8 cellular contexts compared by ENCODE assay signal in genomic region chr12:61993734-61994345, GRCh38.
DNase-seq lines count a peak whose midpoint lies in the region; ATAC-seq, FAIRE-seq and TF ChIP-seq lines count a peak whose summit lies in the region.

No MANE protein-coding gene starts in this region.

- DNase-seq in DMS153 treated with DMSO at 0.1 percent for 48 hours (lab: John Stamatoyannopoulos, UW; ENCODE audit: unreplicated experiment) (peak; percentile 37), KBM-7 (peak; percentile 73), sciatic nerve (ENCODE audit: low spot score) (no peak), middle frontal gyrus (ENCODE audit: extremely low spot score, low spot score) (no peak)
- DNase-seq in activated CD8-positive, alpha-beta T cell treated with anti-CD3 and anti-CD28 coated beads for 36 hours = no peak

- CTCF ChIA-PET in activated CD8-positive, alpha-beta T cell treated with anti-CD3 and anti-CD28 coated beads for 36 hours (lab: Charles Lee) = interaction anchor here (1.2 to 2.0 kb wide), 4 partner anchors 9 to 130 kb away, joined by 4 to 5 read pairs (median 4); no protein-coding TSS in a partner anchor

- intact Hi-C loops in activated CD8-positive, alpha-beta T cell treated with anti-CD3 and anti-CD28 coated beads for 36 hours (cut with micrococcal nuclease) = no loop called here
- intact Hi-C loops in sciatic nerve (cut with DNase I) = no loop called here

- POLR2A ChIA-PET in activated CD8-positive, alpha-beta T cell treated with anti-CD3 and anti-CD28 coated beads for 36 hours (lab: Charles Lee) = no interaction called here

- in situ Hi-C loops in KBM-7 (cut with MboI; ENCODE audit: low pct_unique_long_range_greater_than_20kb, low sequenced_read_pairs) = no loop called here

- no peaks in the 10 kb centered on the region for H3K36me3 Mint-ChIP-seq in activated CD8-positive, alpha-beta T cell treated with anti-CD3 and anti-CD28 coated beads for 36 hours (ENCODE audit: low read depth)

- no peak overlapping the region for H3K27ac Mint-ChIP-seq in activated CD8-positive, alpha-beta T cell treated with anti-CD3 and anti-CD28 coated beads for 36 hours

- ATAC-seq in GM21381 (IDR thresholded peaks at IDR 0.05; ENCODE audit: unreplicated experiment) (peak; percentile 63), HG03097 (IDR thresholded peaks at IDR 0.05; ENCODE audit: low FRiP score, unreplicated experiment) (no peak), sciatic nerve (no peak)
- peak; percentile 47 for ATAC-seq in activated CD8-positive, alpha-beta T cell treated with anti-CD3 and anti-CD28 coated beads for 36 hours

- no peak overlapping the region for H3K4me3 Mint-ChIP-seq in activated CD8-positive, alpha-beta T cell treated with anti-CD3 and anti-CD28 coated beads for 36 hours

- H3K27me3 Mint-ChIP-seq in activated CD8-positive, alpha-beta T cell treated with anti-CD3 and anti-CD28 coated beads for 36 hours = peaks cover 3% of the 10 kb centered on the region

- H3K9me3 Mint-ChIP-seq in activated CD8-positive, alpha-beta T cell treated with anti-CD3 and anti-CD28 coated beads for 36 hours = no peaks in the 10 kb centered on the region

- H3K4me1 Mint-ChIP-seq in activated CD8-positive, alpha-beta T cell treated with anti-CD3 and anti-CD28 coated beads for 36 hours (ENCODE audit: low read depth) = no peaks in the 10 kb centered on the region

- peak; percentile 62 for TF ChIP-seq CTCF in activated CD8-positive, alpha-beta T cell treated with anti-CD3 and anti-CD28 coated beads for 36 hours (IDR thresholded peaks at IDR 0.05)

- FAIRE-seq in islet of Langerhans (lab: Jason Lieb, UNC) = peak; percentile 13

Comparison
In these comparisons a context has a peak if more than half of its experiments do, and no peak if none do; other contexts are left out.
1. DNase-seq: peak in DMS153 treated with DMSO at 0.1 percent for 48 hours (single experiment) and KBM-7 (single experiment); none in activated CD8-positive, alpha-beta T cell treated with anti-CD3 and anti-CD28 coated beads for 36 hours (single experiment), sciatic nerve (single experiment) and middle frontal gyrus (single experiment).
2. ATAC-seq: peak in GM21381 (single experiment) and activated CD8-positive, alpha-beta T cell treated with anti-CD3 and anti-CD28 coated beads for 36 hours (single experiment); none in HG03097 (single experiment) and sciatic nerve (single experiment).